ENCODE assay signal across 11 cellular contexts in the genomic region with DNA sequence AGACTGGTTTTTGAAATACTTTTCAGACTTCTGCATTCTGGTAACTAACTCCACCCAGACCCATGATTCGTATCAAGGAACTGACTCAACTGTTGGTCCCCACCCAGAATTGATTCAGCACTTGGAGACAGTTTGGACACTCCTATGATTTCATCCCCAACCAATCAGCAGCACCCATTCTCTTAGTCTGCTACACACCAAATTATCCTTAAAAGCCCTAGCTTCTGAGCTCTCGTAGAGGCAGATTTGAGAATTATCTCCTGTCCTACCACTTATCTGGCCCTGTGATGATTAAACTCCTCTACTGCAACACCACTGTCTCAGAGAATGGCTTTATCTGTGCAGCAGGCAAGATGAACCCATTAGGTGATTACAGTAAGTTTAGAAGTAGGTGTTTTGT. TPM values are rescaled to one million over a fixed set of nuclear protein-coding genes. Genes with fewer than 3 reads are reported as not detected.
DNase-seq lines count a peak whose midpoint lies in the region; ATAC-seq and TF ChIP-seq lines count a peak whose summit lies in the region.
"Had no signal": no experiment of that assay in that cellular context is flagged by ENCODE, and none has a peak within 500 bp of the region (broad histone marks: within the 10 kb centered on the region; RNA-seq: fewer than 3 reads in every experiment).

No MANE protein-coding gene starts in this region.

- peaks cover 3% of the 10 kb centered on the region for H3K9me3 Mint-ChIP-seq in activated CD4-positive, alpha-beta memory T cell treated with anti-CD3 and anti-CD28 coated beads for 36 hours

- no peak overlapping the region for H3K4me3 Mint-ChIP-seq in activated CD4-positive, alpha-beta memory T cell treated with anti-CD3 and anti-CD28 coated beads for 36 hours

- H3K9me3 ChIP-seq in MG63: peaks cover 17% of the 10 kb centered on the region

- CTCF ChIA-PET in activated CD4-positive, alpha-beta memory T cell treated with anti-CD3 and anti-CD28 coated beads for 36 hours (lab: Charles Lee): interaction anchor here (1.2 kb wide), 1 partner anchor 10 kb away, joined by 3 read pairs; no protein-coding TSS in a partner anchor

- peaks cover 11% of the 10 kb centered on the region for H3K4me1 Mint-ChIP-seq in activated CD4-positive, alpha-beta memory T cell treated with anti-CD3 and anti-CD28 coated beads for 36 hours (ENCODE audit: low read depth)

- POLR2A ChIA-PET in activated CD4-positive, alpha-beta memory T cell treated with anti-CD3 and anti-CD28 coated beads for 36 hours (lab: Charles Lee): interaction anchor here (0.6 to 1.0 kb wide), 2 partner anchors 21 to 290 kb away, joined by 3 to 4 read pairs; no protein-coding TSS in a partner anchor

- ATAC-seq in GM21737 (IDR thresholded peaks at IDR 0.05; ENCODE audit: unreplicated experiment) (no peak), HG03469 (IDR thresholded peaks at IDR 0.05; ENCODE audit: unreplicated experiment) (no peak)

- no peak overlapping the region for H3K4me3 ChIP-seq in fibroblast of the aortic adventitia (ENCODE audit: low read depth, low read length)
- no peak overlapping the region for H3K4me3 ChIP-seq in MG63

- peak overlapping the region; percentile 73 for H3K27ac Mint-ChIP-seq in activated CD4-positive, alpha-beta memory T cell treated with anti-CD3 and anti-CD28 coated beads for 36 hours

- peak; percentile 38 for DNase-seq in stimulated activated CD4-positive, alpha-beta T cell treated with anti-CD3 and anti-CD28 coated beads, Interleukin-1b, Interleukin-23, amount 100 ng/mL, for 48 hours
- no peak for DNase-seq in stimulated activated CD4-positive, alpha-beta T cell treated with anti-CD3 and anti-CD28 coated beads, Interleukin-2, amount 100 ng/mL, for 48 hours
- DNase-seq in activated CD4-positive, alpha-beta memory T cell treated with anti-CD3 and anti-CD28 coated beads for 36 hours: peak; percentile 23
- peak; percentile 89 for DNase-seq in fibroblast of the aortic adventitia (ENCODE audit: low read depth)
- no peak for DNase-seq in ureter (ENCODE audit: low spot score)
- DNase-seq in MG63: no peak
- DNase-seq: Caco-2, posterior cingulate gyrus, T1000 had no signal

- peaks cover 6% of the 10 kb centered on the region for H3K27me3 Mint-ChIP-seq in activated CD4-positive, alpha-beta memory T cell treated with anti-CD3 and anti-CD28 coated beads for 36 hours

- H3K36me3 ChIP-seq in MG63: no peaks in the 10 kb centered on the region

- H3K36me3 Mint-ChIP-seq in activated CD4-positive, alpha-beta memory T cell treated with anti-CD3 and anti-CD28 coated beads for 36 hours: no peaks in the 10 kb centered on the region

- TF ChIP-seq CTCF in fibroblast of the aortic adventitia (IDR thresholded peaks at IDR 0.05; ENCODE audit: insufficient read depth, low read length): no peak

- intact Hi-C loops in activated CD4-positive, alpha-beta memory T cell treated with anti-CD3 and anti-CD28 coated beads for 36 hours (cut with micrococcal nuclease): loop anchor here (1.0 kb wide), 1 partner anchor 8 kb away; no protein-coding TSS in a partner anchor

- H3K27me3 ChIP-seq in MG63: no peaks in the 10 kb centered on the region

RNA-seq across cellular contexts. Expression of a gene that starts 7.7 kb away (rescaled TPM):
- total RNA-seq in activated CD4-positive, alpha-beta memory T cell treated with anti-CD3 and anti-CD28 coated beads for 36 hours: 100 to 1,000 TPM; 215 to 225 TPM
- total RNA-seq in fibroblast of the aortic adventitia (ENCODE audit: low replicate concordance): 175 and 260 TPM in 2 replicates
- total RNA-seq in ureter: 79.4 TPM
- total RNA-seq in MG63 (2014; rRNA removed; shearing (Covaris generic); ENCODE audit: low replicate concordance): 191 and 245 TPM in 2 replicates

RNA-seq across cellular contexts. Expression of a gene that starts 14.8 kb away (rescaled TPM):
- under 1 TPM; 0.19 to 0.22 TPM for total RNA-seq in activated CD4-positive, alpha-beta memory T cell treated with anti-CD3 and anti-CD28 coated beads for 36 hours
- total RNA-seq in fibroblast of the aortic adventitia (ENCODE audit: low replicate concordance) (0.36 and 0.41 TPM in 2 replicates), ureter (1.9 TPM)
- 0.89 TPM in 1 of 2 replicates, not detected in the other for total RNA-seq in MG63 (2014; rRNA removed; shearing (Covaris generic); ENCODE audit: low replicate concordance)

RNA-seq across cellular contexts. Expression of a gene that starts 22.0 kb away (rescaled TPM):
- 1 to 10 TPM; 2.3 to 2.6 TPM for total RNA-seq in activated CD4-positive, alpha-beta memory T cell treated with anti-CD3 and anti-CD28 coated beads for 36 hours
- total RNA-seq in fibroblast of the aortic adventitia (ENCODE audit: low replicate concordance) (3.4 and 8.9 TPM in 2 replicates), ureter (47.0 TPM)
- 0.62 and 1.8 TPM in 2 replicates for total RNA-seq in MG63 (2014; rRNA removed; shearing (Covaris generic); ENCODE audit: low replicate concordance)

Comparison
In these comparisons a context has a peak if more than half of its experiments do, and no peak if none do; other contexts are left out.
1. DNase-seq: peak in stimulated activated CD4-positive, alpha-beta T cell treated with anti-CD3 and anti-CD28 coated beads, Interleukin-1b, Interleukin-23, amount 100 ng/mL, for 48 hours (single experiment), activated CD4-positive, alpha-beta memory T cell treated with anti-CD3 and anti-CD28 coated beads for 36 hours (single experiment) and fibroblast of the aortic adventitia (single experiment); none in stimulated activated CD4-positive, alpha-beta T cell treated with anti-CD3 and anti-CD28 coated beads, Interleukin-2, amount 100 ng/mL, for 48 hours (0 of 2), ureter (single experiment) and MG63 (single experiment).